In genomic region chr18:74290831-74291770, GRCh38 we compare ENCODE assay signal across 7 cellular contexts.
DNase-seq lines count a peak whose midpoint lies in the region; ATAC-seq and FAIRE-seq lines count a peak whose summit lies in the region.

No MANE protein-coding gene starts in this region.

- no peak for FAIRE-seq in HTR-8/SVneo (lab: Jason Lieb, UNC)

- H3K27ac Mint-ChIP-seq in stimulated activated memory B cell treated with anti-CD40 and anti-IgM and Interleukin-4, amounts not matched to agents 10 μg/mL and 1 μg/mL and 100 μg/mL, for 72 hours: peak overlapping the region; percentile 83

- H3K27ac ChIP-seq in angular gyrus (ENCODE audit: low read depth, low read length): peak overlapping the region; percentile 76

- H3K36me3 Mint-ChIP-seq in stimulated activated memory B cell treated with anti-CD40 and anti-IgM and Interleukin-4, amounts not matched to agents 10 μg/mL and 1 μg/mL and 100 μg/mL, for 72 hours: no peaks in the 10 kb centered on the region

- ATAC-seq in GM18498 (IDR thresholded peaks at IDR 0.05; ENCODE audit: unreplicated experiment) (peak; percentile 1), HG03521 (IDR thresholded peaks at IDR 0.05; ENCODE audit: unreplicated experiment) (no peak)
- peak; percentile 1 for ATAC-seq in stimulated activated memory B cell treated with anti-CD40 and anti-IgM and Interleukin-4, amounts not matched to agents 10 μg/mL and 1 μg/mL and 100 μg/mL, for 72 hours

- DNase-seq in NCI-H128 (lab: John Stamatoyannopoulos, UW; ENCODE audit: unreplicated experiment) (peak; percentile 74), iPS-NIHi11 (ENCODE audit: low spot score) (peak; percentile 67), HTR-8/SVneo (ENCODE audit: insufficient read length, low spot score) (no peak)

- H3K9me3 Mint-ChIP-seq in stimulated activated memory B cell treated with anti-CD40 and anti-IgM and Interleukin-4, amounts not matched to agents 10 μg/mL and 1 μg/mL and 100 μg/mL, for 72 hours: no peaks in the 10 kb centered on the region

- H3K4me1 Mint-ChIP-seq in stimulated activated memory B cell treated with anti-CD40 and anti-IgM and Interleukin-4, amounts not matched to agents 10 μg/mL and 1 μg/mL and 100 μg/mL, for 72 hours: peaks cover 8% of the 10 kb centered on the region

- H3K4me3 Mint-ChIP-seq in stimulated activated memory B cell treated with anti-CD40 and anti-IgM and Interleukin-4, amounts not matched to agents 10 μg/mL and 1 μg/mL and 100 μg/mL, for 72 hours: peak overlapping the region; percentile 94

- H3K27me3 Mint-ChIP-seq in stimulated activated memory B cell treated with anti-CD40 and anti-IgM and Interleukin-4, amounts not matched to agents 10 μg/mL and 1 μg/mL and 100 μg/mL, for 72 hours: no peaks in the 10 kb centered on the region
